In the genomic region with DNA sequence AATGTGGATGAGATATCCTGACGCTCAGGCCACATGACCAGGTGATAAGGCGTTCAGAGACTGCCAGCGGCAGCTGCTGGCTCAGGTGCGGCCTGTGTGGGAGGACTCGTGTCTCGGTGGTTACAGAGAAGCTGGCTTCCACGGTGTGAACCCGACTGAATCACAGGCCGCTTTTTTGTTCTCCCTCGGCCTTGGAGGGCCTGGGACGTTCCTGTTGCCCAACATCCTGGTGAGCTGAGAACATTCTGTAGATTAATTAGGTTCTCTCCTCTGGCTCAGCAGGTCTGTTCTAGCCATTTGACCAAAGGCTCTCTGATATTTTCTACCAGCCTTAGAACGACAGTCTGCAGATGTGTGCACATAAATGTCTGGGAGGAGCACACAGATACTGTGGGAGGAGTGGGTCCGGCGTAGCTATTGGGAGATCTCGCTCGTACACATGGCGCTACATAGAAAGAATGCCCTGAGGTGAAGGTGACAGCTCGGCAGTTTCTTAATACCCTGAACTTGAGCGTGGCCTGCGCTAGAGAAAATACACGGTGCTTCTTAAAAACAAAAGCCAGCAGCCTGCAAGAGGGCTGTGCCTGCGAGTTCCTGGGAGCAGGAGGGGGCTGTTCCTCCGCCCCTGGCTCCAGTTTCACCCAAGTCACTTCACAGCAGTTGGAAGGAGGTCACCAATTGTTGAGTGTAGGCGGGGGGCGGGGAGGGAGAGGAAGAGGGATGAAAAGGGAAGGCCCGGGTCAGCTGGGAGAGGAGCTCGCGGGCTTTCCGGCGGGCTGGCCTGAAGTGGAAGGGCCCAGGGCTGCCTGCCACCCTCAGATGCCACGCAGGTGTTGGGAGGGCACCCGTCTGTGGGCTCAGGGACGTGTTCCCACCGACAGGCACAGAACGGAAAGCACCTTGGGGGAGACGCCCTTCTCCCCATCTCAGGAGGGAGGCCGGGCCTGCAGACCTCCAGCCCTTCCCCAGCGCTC, we compare ENCODE assay signal across 8 cellular contexts.
DNase-seq lines count a peak whose midpoint lies in the region; ATAC-seq and TF ChIP-seq lines count a peak whose summit lies in the region.

No MANE protein-coding gene starts in this region.

- no peaks in the 10 kb centered on the region for H3K9me3 Mint-ChIP-seq in activated T-cell treated with anti-CD3 and anti-CD28 coated beads, Interleukin-2, amount 50 U/mL, for 4 hours

- peak overlapping the region in 1 of 2 experiments; percentile 86 for H3K14ac ChIP-seq in mesenchymal stem cell (ENCODE audit: low read length in 2 of 2)

- H3K9me3 ChIP-seq in mesenchymal stem cell (ENCODE audit: control insufficient read depth, low read length) (no peaks in the 10 kb centered on the region), testis (no peaks in the 10 kb centered on the region)

- H3K4me1 ChIP-seq in mesenchymal stem cell (ENCODE audit: control insufficient read depth, insufficient read depth, low read depth, low read length) (peaks cover 14% of the 10 kb centered on the region), testis (peaks cover 50% of the 10 kb centered on the region)

- peak overlapping the region; percentile 21 for H2BK120ac ChIP-seq in mesenchymal stem cell (ENCODE audit: low read depth, low read length)

- DNase-seq in activated T-cell treated with anti-CD3 and anti-CD28 coated beads, Interleukin-2, amount 50 U/mL, for 4 hours, result no peak
- DNase-seq in activated T-cell treated with anti-CD3 and anti-CD28 coated beads for 4 hours (no peak), NCI-H2196 treated with DMSO at 0.1 percent for 48 hours (lab: John Stamatoyannopoulos, UW; ENCODE audit: unreplicated experiment) (peak; percentile 36), dorsolateral prefrontal cortex (peak in 5 of 10 donors; percentile 25 to 45 (median 42)), mesenchymal stem cell (peak; percentile 53), testis (peak; percentile 95), NCI-H446 treated with DMSO at 0.1 percent for 48 hours (lab: John Stamatoyannopoulos, UW) (no peak), DMS114 treated with DMSO at 0.1 percent for 48 hours (lab: John Stamatoyannopoulos, UW; ENCODE audit: unreplicated experiment) (no peak)

- H2BK15ac ChIP-seq in mesenchymal stem cell (ENCODE audit: low read depth, poor library complexity, severe bottlenecking), result no peak overlapping the region

- H3K4me2 ChIP-seq in mesenchymal stem cell (ENCODE audit: low read length, poor library complexity, severe bottlenecking), result peak overlapping the region; percentile 81

- peak overlapping the region; percentile 31 to 95 for H2BK12ac ChIP-seq in mesenchymal stem cell (ENCODE audit: low read length in 2 of 2)

- peak overlapping the region; percentile 72 to 86 for H3K18ac ChIP-seq in mesenchymal stem cell (ENCODE audit: low read depth in 1 of 2, low read length in 2 of 2)

- H3K4me1 Mint-ChIP-seq in activated T-cell treated with anti-CD3 and anti-CD28 coated beads, Interleukin-2, amount 50 U/mL, for 4 hours (ENCODE audit: low read depth), result peaks cover 13% of the 10 kb centered on the region

- ATAC-seq in activated T-cell treated with anti-CD3 and anti-CD28 coated beads, Interleukin-2, amount 50 U/mL, for 4 hours, result peak; percentile 34 to 35

- no peak for TF ChIP-seq POLR2A in testis (IDR thresholded peaks at IDR 0.05)

- peak overlapping the region; percentile 84 for H2AFZ ChIP-seq in mesenchymal stem cell (ENCODE audit: low read depth, low read length)

- TF ChIP-seq CTCF in dorsolateral prefrontal cortex (IDR thresholded peaks at IDR 0.05 in 54 of 56, conservative IDR thresholded peaks at IDR 0.05 in 2 of 56; ENCODE audit: low read depth in 1 of 56, partially characterized antibody in 56 of 56) (no peak), testis (IDR thresholded peaks at IDR 0.05) (no peak)

- H4K91ac ChIP-seq in mesenchymal stem cell (ENCODE audit: low read length), result peak overlapping the region; percentile 89

- peak overlapping the region; percentile 20 for H2AK5ac ChIP-seq in mesenchymal stem cell (ENCODE audit: low read length, severe bottlenecking)

- H3K36me3 Mint-ChIP-seq in activated T-cell treated with anti-CD3 and anti-CD28 coated beads, Interleukin-2, amount 50 U/mL, for 4 hours (ENCODE audit: insufficient read depth), result no peaks in the 10 kb centered on the region

- H2BK5ac ChIP-seq in mesenchymal stem cell (ENCODE audit: low read depth, low read length, poor library complexity, severe bottlenecking), result no peak overlapping the region

- H3K4ac ChIP-seq in mesenchymal stem cell (ENCODE audit: low read depth in 1 of 2, low read length in 2 of 2), result peak overlapping the region; percentile 60 to 73

- peak overlapping the region in 58 of 59 donors; percentile 4 to 65 (median 43) for H3K4me3 ChIP-seq in dorsolateral prefrontal cortex
- peak overlapping the region; percentile 43 to 75 for H3K4me3 ChIP-seq in mesenchymal stem cell (ENCODE audit: insufficient read depth in 1 of 2, low read depth in 1 of 2, low read length in 2 of 2)
- H3K4me3 ChIP-seq in testis, result peak overlapping the region; percentile 33 to 40

- H3K27ac ChIP-seq in dorsolateral prefrontal cortex (peak overlapping the region in 55 of 59 donors; percentile 5 to 85 (median 68)), mesenchymal stem cell (ENCODE audit: low read length, poor library complexity, severe bottlenecking) (no peak overlapping the region), testis (peak overlapping the region; percentile 87 to 94)

- H3K27me3 Mint-ChIP-seq in activated T-cell treated with anti-CD3 and anti-CD28 coated beads, Interleukin-2, amount 50 U/mL, for 4 hours (ENCODE audit: low read depth), result peaks cover 32% of the 10 kb centered on the region

- H3K27me3 ChIP-seq in dorsolateral prefrontal cortex (peaks cover 0 to 8% (median 0%) of the 10 kb centered on the region in 45 donors), mesenchymal stem cell (ENCODE audit: control insufficient read depth in 1 of 2, insufficient read depth in 1 of 2, low read length in 2 of 2) (no peaks in the 10 kb centered on the region), testis (no peaks in the 10 kb centered on the region)

- peak overlapping the region; percentile 89 for H4K8ac ChIP-seq in mesenchymal stem cell (ENCODE audit: low read length)

- no peaks in the 10 kb centered on the region for H3K79me1 ChIP-seq in mesenchymal stem cell (replicated peaks; ENCODE audit: low read length, poor library complexity, severe bottlenecking)

- WGBS in mesenchymal stem cell, result 18% methylated on average over 33 of the region's 38 CpGs
- WGBS in testis, 2 donors, result 9 to 12% methylated on average over 21 to 38 of the region's 38 CpGs

- peak overlapping the region; percentile 77 for H3K9ac ChIP-seq in mesenchymal stem cell (ENCODE audit: low read length)

- intact Hi-C loops in dorsolateral prefrontal cortex (cut with DNase I), result loop anchor here (5.0 to 10.0 kb wide), 2 partner anchors 125 to 222 kb away; partner anchors contain the start of gene ZNF516 (in 1 of the 2)
- intact Hi-C loops in testis (cut with DNase I; ENCODE audit: low total_unique reads), result no loop called here

- H3K36me3 ChIP-seq in mesenchymal stem cell (ENCODE audit: control insufficient read depth in 1 of 2, insufficient read depth in 2 of 2, low read depth in 1 of 2, low read length in 2 of 2) (no peaks in the 10 kb centered on the region), testis (ENCODE audit: low read depth, missing control alignments) (no peaks in the 10 kb centered on the region)

- no peak overlapping the region for H3K23ac ChIP-seq in mesenchymal stem cell (ENCODE audit: low read length in 2 of 2)

- no peak overlapping the region for H3K4me3 Mint-ChIP-seq in activated T-cell treated with anti-CD3 and anti-CD28 coated beads, Interleukin-2, amount 50 U/mL, for 4 hours

Comparison
In these comparisons a context has a peak if more than half of its experiments do, and no peak if none do; other contexts are left out.
1. DNase-seq: peak in NCI-H2196 treated with DMSO at 0.1 percent for 48 hours (single experiment), mesenchymal stem cell (single experiment) and testis (single experiment); none in activated T-cell treated with anti-CD3 and anti-CD28 coated beads, Interleukin-2, amount 50 U/mL, for 4 hours (single experiment), activated T-cell treated with anti-CD3 and anti-CD28 coated beads for 4 hours (single experiment), NCI-H446 treated with DMSO at 0.1 percent for 48 hours (single experiment) and DMS114 treated with DMSO at 0.1 percent for 48 hours (single experiment).
2. Peak in every context shown above with its lines, with median percentiles within 50 percentile points of each other: H3K4me3 ChIP-seq.